1 cellular context compared by ENCODE assay signal in genomic region chr7:134316539-134317344, GRCh38.
TF ChIP-seq lines count a peak whose summit lies in the region.

Gene SLC35B4 (minus strand): TSS chr7:134316930. CDS start chr7:134316751, 179 bp downstream.

TF ChIP-seq in K562, 482 proteins besides CTCF, POLR2A, EP300 and RAD21 (continued from another document and continues in another):
- peak; percentile 80; the same call in 1 of the 2 replicates for TF ChIP-seq ZNF592 (IDR thresholded peaks at IDR 0.05)
- TF ChIP-seq MCM7 (IDR thresholded peaks at IDR 0.05): no peak
- TF ChIP-seq MYBL2 (IDR thresholded peaks at IDR 0.05; ENCODE audit: low read depth): no peak
- no peak for TF ChIP-seq MYBL2 (CRISPR knock-in tag; IDR thresholded peaks at IDR 0.05; ENCODE audit: borderline replicate concordance)
- TF ChIP-seq SIX5 (IDR thresholded peaks at IDR 0.05; ENCODE audit: borderline replicate concordance in 1 of 2, insufficient read depth in 1 of 2, low read depth in 1 of 2, low read length in 2 of 2): peak; percentile 98 to 99
- TF ChIP-seq ZNF197 (CRISPR knock-in tag; IDR thresholded peaks at IDR 0.05; ENCODE audit: low read depth): peak; percentile 93
- TF ChIP-seq NR3C1 (CRISPR knock-in tag; IDR thresholded peaks at IDR 0.05): 0 out of 2 replicates have a peak, but pooled peaks have one; percentile 69
- peak; percentile 82 for TF ChIP-seq JUND (IDR thresholded peaks at IDR 0.05; ENCODE audit: borderline replicate concordance, low read depth, low read length)
- TF ChIP-seq JUND (tag; IDR thresholded peaks at IDR 0.05; ENCODE audit: borderline replicate concordance, low read depth, low read length): peak; percentile 41; the same call in 1 of the 3 replicates
- TF ChIP-seq KAT8 (IDR thresholded peaks at IDR 0.05; ENCODE audit: low read depth): no peak
- TF ChIP-seq HCFC1 (IDR thresholded peaks at IDR 0.05; ENCODE audit: low read depth, low read length): peak; percentile 100
- TF ChIP-seq SETDB1 (IDR thresholded peaks at IDR 0.05; ENCODE audit: low read length): peak; percentile 64
- peak; percentile 89 for TF ChIP-seq ERF (CRISPR knock-in tag; IDR thresholded peaks at IDR 0.05)
- peak; percentile 76 for TF ChIP-seq VEZF1 (CRISPR knock-in tag; IDR thresholded peaks at IDR 0.05)
- TF ChIP-seq TRIM25 (IDR thresholded peaks at IDR 0.05; ENCODE audit: borderline replicate concordance): no peak
- TF ChIP-seq MXI1 (IDR thresholded peaks at IDR 0.05; ENCODE audit: low read depth, low read length): peak; percentile 76
- TF ChIP-seq ZNF124 (CRISPR knock-in tag; IDR thresholded peaks at IDR 0.05): no peak
- 0 out of 2 replicates have a peak, but pooled peaks have one; percentile 7 for TF ChIP-seq ARID1B (IDR thresholded peaks at IDR 0.05)
- TF ChIP-seq THAP12 (CRISPR knock-in tag; IDR thresholded peaks at IDR 0.05): peak; percentile 19; the same call in 1 of the 2 replicates
- peak in 1 of 2 experiments; percentile 75; a peak in 1 of 4 replicates for TF ChIP-seq ARNT (IDR thresholded peaks at IDR 0.05)
- TF ChIP-seq DPF2 (IDR thresholded peaks at IDR 0.05): no peak; the same call in 1 of the 2 replicates
- no peak; the same call in 1 of the 2 replicates for TF ChIP-seq CBX1 (IDR thresholded peaks at IDR 0.05; ENCODE audit: low read depth)
- TF ChIP-seq ZNF436 (CRISPR knock-in tag; IDR thresholded peaks at IDR 0.05): no peak
- TF ChIP-seq SMARCA4 (IDR thresholded peaks at IDR 0.05): no peak
- TF ChIP-seq NKRF (IDR thresholded peaks at IDR 0.05; ENCODE audit: borderline replicate concordance): peak; percentile 79; the same call in 1 of the 2 replicates
- TF ChIP-seq SMAD3 (CRISPR knock-in tag; conservative IDR thresholded peaks at IDR 0.05): 0 out of 2 replicates have a peak, but pooled peaks have one; percentile 2
- peak; percentile 69 for TF ChIP-seq PRDM10 (IDR thresholded peaks at IDR 0.05; ENCODE audit: partially characterized antibody)
- TF ChIP-seq PHB (CRISPR knock-in tag; IDR thresholded peaks at IDR 0.05): peak; percentile 91; the same call in 1 of the 2 replicates
- peak; percentile 23 for TF ChIP-seq RBM22 (IDR thresholded peaks at IDR 0.05; ENCODE audit: low read depth, low read length, poor library complexity, severe bottlenecking)
- peak; percentile 86 for TF ChIP-seq LCOR (CRISPR knock-in tag; IDR thresholded peaks at IDR 0.05)
- TF ChIP-seq POU5F1 (IDR thresholded peaks at IDR 0.05; ENCODE audit: borderline replicate concordance, low read depth, low read length, partially characterized antibody): peak; percentile 74
- peak; percentile 45; the same call in 1 of the 2 replicates for TF ChIP-seq ZFP91 (CRISPR knock-in tag; IDR thresholded peaks at IDR 0.05)
- TF ChIP-seq RBFOX2 (IDR thresholded peaks at IDR 0.05; ENCODE audit: low read depth, low read length): peak; percentile 95
- peak; percentile 71; the same call in 1 of the 2 replicates for TF ChIP-seq ETV5 (CRISPR knock-in tag; IDR thresholded peaks at IDR 0.05; ENCODE audit: low read depth)
- TF ChIP-seq KLF13 (tag; IDR thresholded peaks at IDR 0.05; ENCODE audit: borderline replicate concordance, low read depth): 0 out of 2 replicates have a peak, but pooled peaks have one; percentile 45
- TF ChIP-seq ARID3A (IDR thresholded peaks at IDR 0.05; ENCODE audit: borderline replicate concordance, low read depth, low read length): 0 out of 2 replicates have a peak, but pooled peaks have one; percentile 21
- TF ChIP-seq ZZZ3 (IDR thresholded peaks at IDR 0.05): no peak
- TF ChIP-seq ZNF395 (CRISPR knock-in tag; IDR thresholded peaks at IDR 0.05): peak; percentile 96
- no peak for TF ChIP-seq MCM3 (IDR thresholded peaks at IDR 0.05)
